22 cellular contexts compared by ENCODE assay signal in the genomic region with DNA sequence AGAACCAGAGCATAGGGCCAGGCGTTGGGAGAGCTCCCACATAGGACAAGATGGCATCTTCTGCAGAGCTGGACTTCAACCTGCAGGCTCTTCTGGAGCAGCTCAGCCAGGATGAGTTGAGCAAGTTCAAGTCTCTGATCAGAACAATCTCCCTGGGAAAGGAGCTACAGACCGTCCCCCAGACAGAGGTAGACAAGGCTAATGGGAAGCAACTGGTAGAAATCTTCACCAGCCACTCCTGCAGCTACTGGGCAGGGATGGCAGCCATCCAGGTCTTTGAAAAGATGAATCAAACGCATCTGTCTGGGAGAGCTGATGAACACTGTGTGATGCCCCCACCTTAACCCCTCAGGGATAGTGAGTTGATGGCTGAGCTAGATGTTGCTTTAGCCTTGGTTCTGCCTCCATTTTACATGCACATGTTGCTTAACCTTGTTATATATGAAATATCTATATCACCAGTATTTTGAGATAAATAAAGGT. TPM values are rescaled to one million over a fixed set of nuclear protein-coding genes. Genes with fewer than 3 reads are reported as not detected.
"Had no signal": no experiment of that assay in that cellular context is flagged by ENCODE, and none has a peak within 500 bp of the region (broad histone marks: within the 10 kb centered on the region; RNA-seq: fewer than 3 reads in every experiment).

A gene (plus strand): TSS at position 51 of the 483 bp plus-strand sequence. CDS start 0 bp downstream, at position 51.

- H3K4me3 ChIP-seq: MG63 had no signal

- H3K27me3 ChIP-seq: MG63 had no signal

- H3K36me3 ChIP-seq: MG63 had no signal

- H3K9me3 ChIP-seq: MG63 had no signal

- DNase-seq: KBM-7, MG63, NCI-H1092, NCI-H1105 treated with DMSO at 0.1 percent for 48 hours, NCI-H1417 treated with DMSO at 0.1 percent for 48 hours, NCI-H146, NCI-H1694 treated with DMSO at 0.1 percent for 48 hours, NCI-H1930, NCI-H2081, NCI-H2107, NCI-H2171 treated with DMSO at 0.1 percent for 48 hours, NCI-H345, NCI-H446 treated with DMSO at 0.1 percent for 48 hours, NCI-H510A treated with DMSO at 0.1 percent for 48 hours, NCI-H526, NCI-H748 treated with DMSO at 0.1 percent for 48 hours, SHP77 had no signal

- H3K27ac ChIP-seq: RWPE1 had no signal

RNA-seq across cellular contexts. Expression of the gene that starts here (rescaled TPM):
- total RNA-seq: HT-29; LHCN-M2; SK-MEL-5; T-helper 1 cell treated with Interleukin-12 subunit alpha and Interleukin-12 subunit beta and Interleukin-4 antibody, amounts not matched to agents 30 ng/mL and 1 ng/mL, for 36 hours had no signal
